28 cellular contexts compared by ENCODE assay signal in genomic region chr12:29455087-29455486, GRCh38. TPM values are rescaled to one million over a fixed set of nuclear protein-coding genes. Genes with fewer than 3 reads are reported as not detected.
DNase-seq lines count a peak whose midpoint lies in the region; TF ChIP-seq lines count a peak whose summit lies in the region.
"Had no signal": no experiment of that assay in that cellular context is flagged by ENCODE, and none has a peak within 500 bp of the region (broad histone marks: within the 10 kb centered on the region; RNA-seq: fewer than 3 reads in every experiment).

No MANE protein-coding gene starts in this region.

- no peak for TF ChIP-seq CTCF in WERI-Rb-1 (IDR thresholded peaks at IDR 0.05; ENCODE audit: low read depth, low read length)

- H3K9me3 ChIP-seq in HAP-1 = no peaks in the 10 kb centered on the region
- no peaks in the 10 kb centered on the region for H3K9me3 ChIP-seq in WERI-Rb-1 (ENCODE audit: severe bottlenecking)
- H3K9me3 ChIP-seq: sigmoid colon had no signal

- H3K36me3 ChIP-seq in HAP-1 (replicated peaks) = no peaks in the 10 kb centered on the region
- H3K36me3 ChIP-seq in WERI-Rb-1 = no peaks in the 10 kb centered on the region
- H3K36me3 ChIP-seq in H7 (replicated peaks; ENCODE audit: control insufficient read depth, insufficient read depth, low read length) = no peaks in the 10 kb centered on the region
- H3K36me3 ChIP-seq: sigmoid colon had no signal

- in situ Hi-C loops in HAP-1 (cut with MboI; ENCODE audit: low sequenced_read_pairs) = no loop called here

- H3K27me3 ChIP-seq in HAP-1 (ENCODE audit: low read depth) = peaks cover 3% of the 10 kb centered on the region; the same call in 1 of the 2 replicates
- no peaks in the 10 kb centered on the region for H3K27me3 ChIP-seq in WERI-Rb-1 (ENCODE audit: insufficient read depth, low read depth, severe bottlenecking)
- H3K27me3 ChIP-seq in H7 (ENCODE audit: control insufficient read depth, insufficient read depth, low read length) = no peaks in the 10 kb centered on the region
- H3K27me3 ChIP-seq: sigmoid colon had no signal

- DNase-seq in NCI-H748 (lab: John Stamatoyannopoulos, UW; ENCODE audit: unreplicated experiment) = peak; percentile 51
- no peak for DNase-seq in NCI-H748 treated with DMSO at 0.1 percent for 48 hours (lab: John Stamatoyannopoulos, UW)
- DNase-seq in cerebellar cortex (ENCODE audit: low spot score) = peak; percentile 2
- peak; percentile 89 for DNase-seq in midbrain (lab: John Stamatoyannopoulos, UW)
- no peak for DNase-seq in HAP-1 (ENCODE audit: low spot score in 2 of 2)
- DNase-seq in kidney tubule cell (ENCODE audit: low spot score) = no peak
- no peak for DNase-seq in WERI-Rb-1
- no peak for DNase-seq in H7
- DNase-seq: activated CD4-positive, alpha-beta T cell treated with anti-CD3 and anti-CD28 coated beads, Interleukin-2, amount 50 U/mL, for 4 hours; activated CD8-positive, alpha-beta memory T cell treated with anti-CD3 and anti-CD28 coated beads, Interleukin-2, amount 50 U/mL, for 48 hours; CD8-positive, alpha-beta memory T cell; DMS53; effector CD4-positive, alpha-beta T cell; GDM1; immature natural killer cell; NCI-H1436 treated with DMSO at 0.1 percent for 48 hours; NCI-H2171 treated with DMSO at 0.1 percent for 48 hours; NCI-H524; nephron progenitor cell; sigmoid colon; T-helper 9 cell; trophoblast cell had no signal

- H3K4me1 ChIP-seq in HAP-1 = no peaks in the 10 kb centered on the region
- H3K4me1 ChIP-seq: sigmoid colon had no signal

- H3K27ac ChIP-seq in WERI-Rb-1 = no peak overlapping the region
- H3K27ac ChIP-seq: sigmoid colon had no signal

- H3K4me3 ChIP-seq in HAP-1 (no peak overlapping the region), WERI-Rb-1 (ENCODE audit: low read depth, low read length) (no peak overlapping the region), H7 (ENCODE audit: insufficient read depth, low read depth, low read length) (no peak overlapping the region)
- H3K4me3 ChIP-seq: GM23338, K562, sigmoid colon had no signal

RNA-seq across cellular contexts. Expression of gene OVCH1, which starts 42.4 kb away (rescaled TPM):
- total RNA-seq in H7 (2014; rRNA removed; shearing (Covaris generic)) = not detected in 2 replicates
- total RNA-seq: A172; activated T-helper 2 cell treated with anti-CD3 and anti-CD28 coated beads, Interferon-gamma antibody, Interleukin-2, Interleukin-4, amounts not matched to agents 10 μg/mL and 5 μg/mL and 100 μg/mL, durations not matched to agents 14 hours and 24 hours and 36 hours; CD8-positive, alpha-beta memory T cell; epithelial cell of proximal tubule; GM23338; K562; mucosa of gallbladder had no signal

Comparison
In these comparisons a context has a peak if more than half of its experiments do, and no peak if none do; other contexts are left out.
1. DNase-seq: peak in NCI-H748 (single experiment), cerebellar cortex (single experiment) and midbrain (single experiment); none in NCI-H748 treated with DMSO at 0.1 percent for 48 hours (single experiment), HAP-1 (0 of 2), kidney tubule cell (single experiment), WERI-Rb-1 (single experiment) and H7 (single experiment).